Comparison of ENCODE assay signal across 10 cellular contexts in genomic region chr19:41862445-41862986, GRCh38. TPM values are rescaled to one million over a fixed set of nuclear protein-coding genes. Genes with fewer than 3 reads are reported as not detected.
DNase-seq lines count a peak whose midpoint lies in the region; ATAC-seq and TF ChIP-seq lines count a peak whose summit lies in the region.
"Had no signal": no experiment of that assay in that cellular context is flagged by ENCODE, and none has a peak within 500 bp of the region (broad histone marks: within the 10 kb centered on the region; RNA-seq: fewer than 3 reads in every experiment).

No MANE protein-coding gene starts in this region.

- H2AFZ ChIP-seq in neural progenitor cell (replicated peaks) = no peak overlapping the region

- no peak for ATAC-seq in GM19395 (IDR thresholded peaks at IDR 0.05; ENCODE audit: unreplicated experiment)
- ATAC-seq in HG03354 (IDR thresholded peaks at IDR 0.05; ENCODE audit: poor library complexity, severe bottlenecking, unreplicated experiment) = no peak

- H3K4me3 Mint-ChIP-seq in neural progenitor cell = peak overlapping the region; percentile 67

- no peak for TF ChIP-seq CTCF in DOHH2 (IDR thresholded peaks at IDR 0.05; ENCODE audit: low read depth, low read length, poor library complexity, severe bottlenecking)
- no peak for TF ChIP-seq CTCF in choroid plexus epithelial cell (conservative IDR thresholded peaks at IDR 0.05; ENCODE audit: low read depth, low read length)
- TF ChIP-seq CTCF in neural progenitor cell (IDR thresholded peaks at IDR 0.05) = no peak

- H3K4me3 ChIP-seq in DOHH2 (ENCODE audit: low read length) (peak overlapping the region; percentile 87), NT2/D1 (ENCODE audit: insufficient read length, low read depth) (peak overlapping the region; percentile 99), choroid plexus epithelial cell (ENCODE audit: low read depth, low read length) (peak overlapping the region; percentile 6), neural progenitor cell (peak overlapping the region; percentile 67)
- H3K4me3 ChIP-seq: SJSA1 had no signal

- H3K4me2 ChIP-seq in DOHH2 (ENCODE audit: low read length) (peak overlapping the region; percentile 88), neural progenitor cell (peak overlapping the region; percentile 99)

- peaks cover 60% of the 10 kb centered on the region for H3F3A ChIP-seq in DOHH2 (ENCODE audit: control insufficient read depth, insufficient read depth)
- peaks cover 63% of the 10 kb centered on the region for H3F3A ChIP-seq in neural progenitor cell (ENCODE audit: low read depth)

- H3K9me3 Mint-ChIP-seq in neural progenitor cell = no peaks in the 10 kb centered on the region

- no peak overlapping the region for H3K27ac Mint-ChIP-seq in neural progenitor cell

- H3K9me2 ChIP-seq in DOHH2 (replicated peaks; ENCODE audit: control insufficient read depth, low read length) = no peaks in the 10 kb centered on the region

- H3K27ac ChIP-seq in DOHH2 (ENCODE audit: low read depth, low read length) = peak overlapping the region; percentile 81
- no peak overlapping the region for H3K27ac ChIP-seq in neural progenitor cell
- H3K27ac ChIP-seq: SJSA1 had no signal

- H3K4me1 ChIP-seq in DOHH2 (ENCODE audit: control insufficient read depth, low read length) (peaks cover 81% of the 10 kb centered on the region), NT2/D1 (ENCODE audit: insufficient read depth, insufficient read length) (peaks cover 10% of the 10 kb centered on the region), neural progenitor cell (peaks cover 23% of the 10 kb centered on the region)

- H3K9ac ChIP-seq in NT2/D1 (ENCODE audit: insufficient read length, low read depth) (peak overlapping the region; percentile 100), neural progenitor cell (peak overlapping the region; percentile 99)

- peaks cover 73% of the 10 kb centered on the region for H3K79me2 ChIP-seq in DOHH2 (ENCODE audit: control insufficient read depth, low read length)
- H3K79me2 ChIP-seq in neural progenitor cell (ENCODE audit: low read depth) = peaks cover 75% of the 10 kb centered on the region

- H3K27me3 Mint-ChIP-seq in neural progenitor cell (ENCODE audit: insufficient read depth, low read depth) = peaks cover 11% of the 10 kb centered on the region

- peaks cover 70% of the 10 kb centered on the region for H3K36me3 ChIP-seq in DOHH2 (ENCODE audit: control insufficient read depth, low read length)
- H3K36me3 ChIP-seq in NT2/D1 (ENCODE audit: insufficient read depth, insufficient read length, low read length) = peaks cover 65% of the 10 kb centered on the region
- H3K36me3 ChIP-seq in neural progenitor cell = peaks cover 19% of the 10 kb centered on the region

- H3K36me3 Mint-ChIP-seq in neural progenitor cell = peaks cover 36% of the 10 kb centered on the region

- H3K27me3 ChIP-seq in DOHH2 (ENCODE audit: control insufficient read depth, low read length) (no peaks in the 10 kb centered on the region), NT2/D1 (ENCODE audit: insufficient read depth, insufficient read length) (no peaks in the 10 kb centered on the region), neural progenitor cell (peaks cover 8% of the 10 kb centered on the region)

- H4K20me1 ChIP-seq in DOHH2 (ENCODE audit: control insufficient read depth, insufficient read depth, low read depth, low read length) (peaks cover 37% of the 10 kb centered on the region), neural progenitor cell (ENCODE audit: low read depth) (peaks cover 67% of the 10 kb centered on the region)

- H3K9me3 ChIP-seq in DOHH2 (ENCODE audit: control insufficient read depth, insufficient read depth, low read length) (no peaks in the 10 kb centered on the region), NT2/D1 (ENCODE audit: insufficient read depth, low read length) (no peaks in the 10 kb centered on the region), neural progenitor cell (ENCODE audit: low read depth) (no peaks in the 10 kb centered on the region)
- H3K9me3 ChIP-seq: SJSA1 had no signal

- DNase-seq in NT2/D1 (ENCODE audit: low read depth, low spot score) (no peak), choroid plexus epithelial cell (ENCODE audit: low read depth) (no peak), neural progenitor cell (ENCODE audit: low spot score) (no peak), NCI-H2196 (lab: John Stamatoyannopoulos, UW; ENCODE audit: unreplicated experiment) (no peak), NCI-H1105 treated with DMSO at 0.1 percent for 48 hours (lab: John Stamatoyannopoulos, UW) (no peak)
- DNase-seq: amygdala had no signal

- peaks cover 31% of the 10 kb centered on the region for H3K4me1 Mint-ChIP-seq in neural progenitor cell

RNA-seq across cellular contexts. Expression of gene RPS19, which starts 2.5 kb away (rescaled TPM):
- total RNA-seq in neural progenitor cell (ENCODE audit: low replicate concordance) = 1,422 and 2,398 TPM in 2 replicates

RNA-seq across cellular contexts. Expression of gene CD79A, which starts 14.6 kb away (rescaled TPM):
- total RNA-seq in neural progenitor cell (ENCODE audit: low replicate concordance) = 0.11 and 0.25 TPM in 2 replicates

RNA-seq across cellular contexts. Expression of gene DMRTC2, which starts 17.7 kb away (rescaled TPM):
- total RNA-seq in neural progenitor cell (ENCODE audit: low replicate concordance) = not detected in 2 replicates
- total RNA-seq: SJSA1 had no signal

RNA-seq across cellular contexts. Expression of gene LYPD4, which starts 18.0 kb away (rescaled TPM):
- not detected in 2 replicates for total RNA-seq in neural progenitor cell (ENCODE audit: low replicate concordance)
- total RNA-seq: SJSA1 had no signal

RNA-seq across cellular contexts. Expression of gene ARHGEF1, which starts 20.5 kb away (rescaled TPM):
- 10.9 and 25.2 TPM in 2 replicates for total RNA-seq in neural progenitor cell (ENCODE audit: low replicate concordance)

Comparison
In these comparisons a context has a peak if more than half of its experiments do, and no peak if none do; other contexts are left out.
1. H3K4me3 ChIP-seq: peak in every context shown above with its lines; median percentile 99 in NT2/D1; 87 in DOHH2; 67 in neural progenitor cell; 6 in choroid plexus epithelial cell.